ENCODE assay signal across 9 cellular contexts in genomic region chr6:157984686-157985225, GRCh38. TPM values are rescaled to one million over a fixed set of nuclear protein-coding genes. Genes with fewer than 3 reads are reported as not detected.
DNase-seq lines count a peak whose midpoint lies in the region; ATAC-seq and TF ChIP-seq lines count a peak whose summit lies in the region.
"Had no signal": no experiment of that assay in that cellular context is flagged by ENCODE, and none has a peak within 500 bp of the region (broad histone marks: within the 10 kb centered on the region; RNA-seq: fewer than 3 reads in every experiment).

No MANE protein-coding gene starts in this region.

- TF ChIP-seq CTCF in WI38 (IDR thresholded peaks at IDR 0.05; ENCODE audit: low read depth, low read length) (no peak), upper lobe of right lung (IDR thresholded peaks at IDR 0.05) (no peak), CD14-positive monocyte (IDR thresholded peaks at IDR 0.05) (no peak)

- ATAC-seq in upper lobe of right lung (no peak), HG02678 (IDR thresholded peaks at IDR 0.05; ENCODE audit: unreplicated experiment) (no peak)

- H3K36me3 ChIP-seq in upper lobe of right lung = no peaks in the 10 kb centered on the region

- H3K27ac ChIP-seq in upper lobe of right lung = no peak overlapping the region
- H3K27ac ChIP-seq: SK-N-MC had no signal

- no peaks in the 10 kb centered on the region for H3K27me3 ChIP-seq in upper lobe of right lung

- H3K4me3 ChIP-seq in WI38 (ENCODE audit: low read depth, low read length) = peak overlapping the region; percentile 0; the same call in 1 of the 2 replicates
- no peak overlapping the region for H3K4me3 ChIP-seq in upper lobe of right lung
- H3K4me3 ChIP-seq: SK-N-MC had no signal

- no peaks in the 10 kb centered on the region for H3K36me3 Mint-ChIP-seq in activated naive CD4-positive, alpha-beta T cell treated with anti-CD3 and anti-CD28 coated beads, Interleukin-2, amount 50 U/mL, for 24 hours
- H3K36me3 Mint-ChIP-seq in immature natural killer cell (no peaks in the 10 kb centered on the region), CD14-positive monocyte (peaks cover 4 to 5% of the 10 kb centered on the region in 2 donors)

- intact Hi-C loops in upper lobe of right lung (cut with DNase I) = loop anchor here (10.0 kb wide), 1 partner anchor 90 kb away; no protein-coding TSS in a partner anchor
- intact Hi-C loops in CD14-positive monocyte (cut with micrococcal nuclease) = loop anchor here in 1 of 2 donors (5.0 kb wide), 2 partner anchors 48 to 88 kb away; no protein-coding TSS in a partner anchor

- peaks cover 69% of the 10 kb centered on the region for H3K4me1 Mint-ChIP-seq in activated naive CD4-positive, alpha-beta T cell treated with anti-CD3 and anti-CD28 coated beads, Interleukin-2, amount 50 U/mL, for 24 hours
- H3K4me1 Mint-ChIP-seq in immature natural killer cell = peaks cover 51 to 70% of the 10 kb centered on the region in 2 donors
- H3K4me1 Mint-ChIP-seq in CD14-positive monocyte = peaks cover 36% of the 10 kb centered on the region

- no peaks in the 10 kb centered on the region for H3K9me3 ChIP-seq in upper lobe of right lung

- H3K27ac Mint-ChIP-seq in activated naive CD4-positive, alpha-beta T cell treated with anti-CD3 and anti-CD28 coated beads, Interleukin-2, amount 50 U/mL, for 24 hours = peak overlapping the region; percentile 17
- H3K27ac Mint-ChIP-seq in immature natural killer cell (peak overlapping the region in 5 of 6 donors; percentile 41 to 77 (median 66)), CD14-positive monocyte (peak overlapping the region in 3 of 7 donors; percentile 25 to 37 (median 30))

- peak overlapping the region; percentile 89 for H3K4me3 Mint-ChIP-seq in activated naive CD4-positive, alpha-beta T cell treated with anti-CD3 and anti-CD28 coated beads, Interleukin-2, amount 50 U/mL, for 24 hours
- H3K4me3 Mint-ChIP-seq in immature natural killer cell = peak overlapping the region; percentile 71 to 83 (median 75)
- peak overlapping the region in 1 of 2 donors; percentile 7 for H3K4me3 Mint-ChIP-seq in CD14-positive monocyte

- no peaks in the 10 kb centered on the region for H3K27me3 Mint-ChIP-seq in activated naive CD4-positive, alpha-beta T cell treated with anti-CD3 and anti-CD28 coated beads, Interleukin-2, amount 50 U/mL, for 24 hours
- H3K27me3 Mint-ChIP-seq in immature natural killer cell (ENCODE audit: low read depth in 3 of 3) (peaks cover 4 to 7% (median 6%) of the 10 kb centered on the region in 3 donors), CD14-positive monocyte (ENCODE audit: low read depth in 3 of 3) (peaks cover 29 to 56% (median 36%) of the 10 kb centered on the region in 3 donors)

- DNase-seq in activated naive CD4-positive, alpha-beta T cell (lab: John Stamatoyannopoulos, UW) = no peak
- DNase-seq in immature natural killer cell = peak; percentile 20 to 36 (median 35)
- peak; percentile 30 for DNase-seq in upper lobe of right lung
- no peak for DNase-seq in NCI-H345 treated with DMSO at 0.1 percent for 48 hours (lab: John Stamatoyannopoulos, UW; ENCODE audit: unreplicated experiment)
- no peak for DNase-seq in CD14-positive monocyte (ENCODE audit: low spot score)

- H3K4me1 ChIP-seq in upper lobe of right lung = peaks cover 12% of the 10 kb centered on the region

- no peaks in the 10 kb centered on the region for H3K9me3 Mint-ChIP-seq in activated naive CD4-positive, alpha-beta T cell treated with anti-CD3 and anti-CD28 coated beads, Interleukin-2, amount 50 U/mL, for 24 hours
- H3K9me3 Mint-ChIP-seq in immature natural killer cell = no peaks in the 10 kb centered on the region
- peaks cover 0 to 3% (median 0%) of the 10 kb centered on the region in 7 donors for H3K9me3 Mint-ChIP-seq in CD14-positive monocyte

RNA-seq across cellular contexts. Expression of gene SYNJ2, which starts 3.1 kb away (rescaled TPM):
- polyA plus RNA-seq in immature natural killer cell (10 to 100 TPM in 2 of 3 donors, 1 to 10 TPM in 1; 8.7 to 22.0 (median 12.5) TPM), CD14-positive monocyte (1 to 10 TPM in 1 of 2 donors, under 1 TPM in 1; 0.82 to 1.6 TPM)
- total RNA-seq in upper lobe of right lung = 7.2 TPM

Comparison
In these comparisons a context has a peak if more than half of its experiments do, and no peak if none do; other contexts are left out.
1. DNase-seq: peak in immature natural killer cell (3 of 3) and upper lobe of right lung (single experiment); none in activated naive CD4-positive, alpha-beta T cell (0 of 4), NCI-H345 treated with DMSO at 0.1 percent for 48 hours (single experiment) and CD14-positive monocyte (single experiment).